2 cellular contexts compared by ENCODE assay signal in genomic region chr14:67228325-67228984, GRCh38.
TF ChIP-seq lines count a peak whose summit lies in the region.

No MANE protein-coding gene starts in this region.

TF ChIP-seq in A549, 52 proteins besides CTCF, POLR2A, EP300 and RAD21:
- no peak for TF ChIP-seq TFCP2L1 (CRISPR knock-in tag; IDR thresholded peaks at IDR 0.05)
- TF ChIP-seq CHD4 (IDR thresholded peaks at IDR 0.05; ENCODE audit: borderline replicate concordance) = no peak
- TF ChIP-seq ESRRA (IDR thresholded peaks at IDR 0.05; ENCODE audit: borderline replicate concordance, low read length) = no peak
- no peak for TF ChIP-seq HDAC2 (IDR thresholded peaks at IDR 0.05)
- TF ChIP-seq REST (IDR thresholded peaks at IDR 0.05) = no peak
- no peak for TF ChIP-seq TP53 (CRISPR knock-in tag; IDR thresholded peaks at IDR 0.05)
- no peak for TF ChIP-seq FOXS1 (CRISPR knock-in tag; IDR thresholded peaks at IDR 0.05)
- no peak for TF ChIP-seq SMC3 (IDR thresholded peaks at IDR 0.05)
- no peak for TF ChIP-seq ZSCAN20 (CRISPR knock-in tag; IDR thresholded peaks at IDR 0.05)
- TF ChIP-seq GATA3 (IDR thresholded peaks at IDR 0.05; ENCODE audit: borderline replicate concordance) = no peak
- TF ChIP-seq CEBPB (IDR thresholded peaks at IDR 0.05) = no peak
- TF ChIP-seq HOXB13 (CRISPR knock-in tag; IDR thresholded peaks at IDR 0.05; ENCODE audit: low read depth) = no peak

TF ChIP-seq in SK-N-SH, 30 proteins besides CTCF, POLR2A, EP300 and RAD21:
- TF ChIP-seq NRF1 (IDR thresholded peaks at IDR 0.05; ENCODE audit: low read depth, low read length) = no peak
- TF ChIP-seq NFIC (IDR thresholded peaks at IDR 0.05; ENCODE audit: borderline replicate concordance) = no peak
- TF ChIP-seq MXI1 (IDR thresholded peaks at IDR 0.05; ENCODE audit: low read depth, low read length) = no peak
- no peak for TF ChIP-seq MAX (IDR thresholded peaks at IDR 0.05; ENCODE audit: low read depth)
- no peak for TF ChIP-seq USF1 (IDR thresholded peaks at IDR 0.05; ENCODE audit: borderline replicate concordance, low read depth)
- no peak for TF ChIP-seq JUND (IDR thresholded peaks at IDR 0.05)
- TF ChIP-seq GABPA (IDR thresholded peaks at IDR 0.05; ENCODE audit: low read depth) = no peak
- TF ChIP-seq TAF1 (IDR thresholded peaks at IDR 0.05; ENCODE audit: borderline replicate concordance, low read depth, low read length) = no peak
- TF ChIP-seq PBX3 (IDR thresholded peaks at IDR 0.05) = no peak
- no peak for TF ChIP-seq RCOR1 (IDR thresholded peaks at IDR 0.05; ENCODE audit: low read length)
- TF ChIP-seq RFX5 (IDR thresholded peaks at IDR 0.05; ENCODE audit: low read length) = no peak
- TF ChIP-seq FOXJ3 (CRISPR knock-in tag; IDR thresholded peaks at IDR 0.05) = no peak
- TF ChIP-seq TEAD4 (IDR thresholded peaks at IDR 0.05; ENCODE audit: borderline replicate concordance, insufficient read depth) = no peak
- TF ChIP-seq MEF2A (IDR thresholded peaks at IDR 0.05; ENCODE audit: borderline replicate concordance, low read depth) = no peak
- no peak for TF ChIP-seq YY1 (IDR thresholded peaks at IDR 0.05; ENCODE audit: low read depth)
- no peak for TF ChIP-seq SMC3 (IDR thresholded peaks at IDR 0.05; ENCODE audit: low read depth, low read length)
- TF ChIP-seq CHD2 (IDR thresholded peaks at IDR 0.05; ENCODE audit: low read length, partially characterized antibody) = no peak
TF ChIP-seq in SK-N-SH: peak in this region for 0.
